ENCODE assay signal across 10 cellular contexts in the genomic region with DNA sequence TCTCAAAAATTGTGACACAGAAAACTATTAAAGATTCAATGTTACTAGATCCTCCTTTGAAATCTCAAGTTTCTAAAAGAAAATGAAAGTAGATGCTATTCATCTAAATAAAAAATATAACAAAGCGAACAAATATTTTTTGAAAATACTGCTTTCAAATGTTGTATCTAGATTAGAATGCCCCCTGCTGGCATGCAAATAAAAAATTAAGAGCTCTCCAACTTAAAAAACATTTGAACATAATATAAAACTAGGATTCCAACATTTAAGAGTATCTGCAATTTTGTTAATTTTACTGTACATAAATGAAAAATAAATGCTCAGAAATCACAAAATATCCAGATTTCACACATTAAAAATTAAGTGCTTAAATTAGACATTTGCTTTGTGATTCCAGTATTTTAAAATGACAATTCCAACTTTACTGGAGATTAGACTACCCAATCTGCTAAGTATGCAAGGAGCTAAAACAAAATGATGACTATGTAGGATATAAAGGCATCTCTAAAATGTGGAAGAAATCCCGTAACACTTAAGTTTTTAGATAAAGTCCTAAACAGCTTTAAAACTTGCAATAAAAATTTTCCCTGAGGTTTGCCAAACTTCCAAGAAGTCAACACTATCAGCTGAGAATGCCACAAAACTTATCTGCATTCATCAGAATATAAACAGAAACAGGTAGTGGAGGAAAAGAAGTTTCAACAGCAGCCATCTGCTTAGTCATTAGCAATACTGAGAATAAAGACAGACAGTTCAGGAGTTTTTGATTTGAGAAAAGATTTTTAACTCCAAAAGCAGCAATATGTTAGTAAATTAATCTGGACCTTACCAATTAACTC. TPM values are rescaled to one million over a fixed set of nuclear protein-coding genes. Genes with fewer than 3 reads are reported as not detected.
DNase-seq lines count a peak whose midpoint lies in the region; ATAC-seq and TF ChIP-seq lines count a peak whose summit lies in the region.
"Had no signal": no experiment of that assay in that cellular context is flagged by ENCODE, and none has a peak within 500 bp of the region (broad histone marks: within the 10 kb centered on the region; RNA-seq: fewer than 3 reads in every experiment).

No MANE protein-coding gene starts in this region.

- H3K36me3 Mint-ChIP-seq in activated T-cell treated with anti-CD3 and anti-CD28 coated beads, Interleukin-2, amount 50 U/mL, for 24 hours (ENCODE audit: low read depth), result peaks cover 84% of the 10 kb centered on the region
- peaks cover 35% of the 10 kb centered on the region for H3K36me3 Mint-ChIP-seq in activated T-cell treated with anti-CD3 and anti-CD28 coated beads, Interleukin-2, amount 50 U/mL, for 4 hours (ENCODE audit: insufficient read depth)

- peaks cover 93% of the 10 kb centered on the region for H3K79me2 ChIP-seq in PC-3 (ENCODE audit: low read length)

- H3K9ac ChIP-seq in PC-3 (ENCODE audit: low read length), result no peak overlapping the region

- CTCF ChIA-PET in PC-3 (lab: Charles Lee), result interaction anchor here (0.5 to 1.0 kb wide), 5 partner anchors 14 to 814 kb away, joined by 3 read pairs; no protein-coding TSS in a partner anchor

- no peak overlapping the region for H3K27ac ChIP-seq in PC-3 (ENCODE audit: low read length)

- H3K9me3 Mint-ChIP-seq in activated T-cell treated with anti-CD3 and anti-CD28 coated beads, Interleukin-2, amount 50 U/mL, for 24 hours, result no peaks in the 10 kb centered on the region
- H3K9me3 Mint-ChIP-seq in activated T-cell treated with anti-CD3 and anti-CD28 coated beads, Interleukin-2, amount 50 U/mL, for 4 hours, result no peaks in the 10 kb centered on the region
- H3K9me3 Mint-ChIP-seq: dendritic cell treated with granulocyte-macrophage colony-stimulating factor and Interleukin-4, amounts not matched to agents 40 ng/mL and 50 ng/mL, for 4 days had no signal

- no TSS peak for BruUV-seq in PC-3 (replicated peaks; lab: Mats Ljungman, UMichigan)

- peak overlapping the region; percentile 22 for H3K27ac Mint-ChIP-seq in activated T-cell treated with anti-CD3 and anti-CD28 coated beads, Interleukin-2, amount 50 U/mL, for 24 hours
- H3K27ac Mint-ChIP-seq: dendritic cell treated with granulocyte-macrophage colony-stimulating factor and Interleukin-4, amounts not matched to agents 40 ng/mL and 50 ng/mL, for 4 days had no signal

- POLR2A ChIA-PET in PC-3 (lab: Charles Lee; ENCODE audit: unreplicated experiment), result interaction anchor here (0.5 to 0.7 kb wide), 3 partner anchors 33 to 369 kb away, joined by 5 to 6 read pairs (median 5); partner anchors contain the start of gene DHX15

- H3K27me3 ChIP-seq in PC-3 (ENCODE audit: low read length), result no peaks in the 10 kb centered on the region

- H3F3A ChIP-seq in PC-3 (ENCODE audit: low read length, unreplicated experiment), result peaks cover 5% of the 10 kb centered on the region

- H3K9me3 ChIP-seq in PC-3 (ENCODE audit: low read length), result no peaks in the 10 kb centered on the region

- no peaks in the 10 kb centered on the region for H3K27me3 Mint-ChIP-seq in activated T-cell treated with anti-CD3 and anti-CD28 coated beads, Interleukin-2, amount 50 U/mL, for 24 hours
- H3K27me3 Mint-ChIP-seq in activated T-cell treated with anti-CD3 and anti-CD28 coated beads, Interleukin-2, amount 50 U/mL, for 4 hours (ENCODE audit: low read depth), result no peaks in the 10 kb centered on the region
- H3K27me3 Mint-ChIP-seq: dendritic cell treated with granulocyte-macrophage colony-stimulating factor and Interleukin-4, amounts not matched to agents 40 ng/mL and 50 ng/mL, for 4 days had no signal

- no peak overlapping the region for H3K4me3 ChIP-seq in PC-3 (ENCODE audit: low read length)
- no peak overlapping the region for H3K4me3 ChIP-seq in fibroblast of mammary gland (ENCODE audit: control insufficient read depth, low read depth, low read length)
- no peak overlapping the region for H3K4me3 ChIP-seq in retinal pigment epithelial cell (ENCODE audit: low read length)

- H2AFZ ChIP-seq in PC-3 (ENCODE audit: low read length), result no peak overlapping the region

- H3K4me3 Mint-ChIP-seq in activated T-cell treated with anti-CD3 and anti-CD28 coated beads, Interleukin-2, amount 50 U/mL, for 24 hours, result no peak overlapping the region
- H3K4me3 Mint-ChIP-seq in activated T-cell treated with anti-CD3 and anti-CD28 coated beads, Interleukin-2, amount 50 U/mL, for 4 hours, result no peak overlapping the region
- H3K4me3 Mint-ChIP-seq: dendritic cell treated with granulocyte-macrophage colony-stimulating factor and Interleukin-4, amounts not matched to agents 40 ng/mL and 50 ng/mL, for 4 days had no signal

- TF ChIP-seq CTCF in PC-3 (conservative IDR thresholded peaks at IDR 0.05; ENCODE audit: low read depth, low read length) (peak; percentile 63), fibroblast of mammary gland (conservative IDR thresholded peaks at IDR 0.05; ENCODE audit: control insufficient read depth, insufficient read depth, low read depth, low read length) (peak; percentile 39), retinal pigment epithelial cell (conservative IDR thresholded peaks at IDR 0.05; ENCODE audit: low read depth, low read length) (peak; percentile 49)

- DNase-seq in activated T-cell treated with anti-CD3 and anti-CD28 coated beads, Interleukin-2, amount 50 U/mL, for 24 hours, result no peak
- DNase-seq in activated T-cell treated with anti-CD3 and anti-CD28 coated beads, Interleukin-2, amount 50 U/mL, for 4 hours, result no peak
- DNase-seq in PC-3 (no peak), fibroblast of mammary gland (ENCODE audit: low read depth) (peak; percentile 24), retinal pigment epithelial cell (ENCODE audit: low read depth) (no peak), NCI-H524 treated with DMSO at 0.1 percent for 48 hours (lab: John Stamatoyannopoulos, UW) (no peak)
- DNase-seq in activated CD4-positive, alpha-beta T cell treated with anti-CD3 and anti-CD28 coated beads for 1 hour, result no peak
- DNase-seq: activated CD4-positive, CD25-positive, alpha-beta regulatory T cell had no signal

- ATAC-seq in activated T-cell treated with anti-CD3 and anti-CD28 coated beads, Interleukin-2, amount 50 U/mL, for 4 hours, result no peak
- ATAC-seq in PC-3, result no peak
- ATAC-seq in HG03097 (IDR thresholded peaks at IDR 0.05; ENCODE audit: low FRiP score, unreplicated experiment), result no peak

- peaks cover 6% of the 10 kb centered on the region; the same call in 1 of the 2 replicates for H3K4me1 ChIP-seq in PC-3 (ENCODE audit: insufficient read depth, low read length)

- H4K20me1 ChIP-seq in PC-3 (ENCODE audit: low read length), result peaks cover 72% of the 10 kb centered on the region

- peaks cover 57% of the 10 kb centered on the region for H3K4me1 Mint-ChIP-seq in activated T-cell treated with anti-CD3 and anti-CD28 coated beads, Interleukin-2, amount 50 U/mL, for 24 hours (ENCODE audit: low read depth)
- peaks cover 35% of the 10 kb centered on the region for H3K4me1 Mint-ChIP-seq in activated T-cell treated with anti-CD3 and anti-CD28 coated beads, Interleukin-2, amount 50 U/mL, for 4 hours (ENCODE audit: low read depth)

- no peaks in the 10 kb centered on the region for H3K9me2 ChIP-seq in PC-3 (replicated peaks; ENCODE audit: low read length)

- peaks cover 55% of the 10 kb centered on the region for H3K36me3 ChIP-seq in PC-3 (ENCODE audit: low read depth, low read length)

- H3K4me2 ChIP-seq in PC-3 (ENCODE audit: low read length), result no peak overlapping the region

- intact Hi-C loops in PC-3 (cut with micrococcal nuclease), result no loop called here

RNA-seq across cellular contexts. Expression of gene DHX15, which starts 32.6 kb away (rescaled TPM):
- 100 to 1,000 TPM; 235 to 268 (median 261) TPM for total RNA-seq in activated T-cell treated with anti-CD3 and anti-CD28 coated beads, Interleukin-2, amount 50 U/mL, for 4 hours
- 201 and 229 TPM in 2 replicates for total RNA-seq in PC-3 (2014; rRNA removed)
